In genomic region chr13:112845511-112846144, GRCh38 we compare ENCODE assay signal across 24 cellular contexts.
"Had no signal": no experiment of that assay in that cellular context is flagged by ENCODE, and none has a peak within 500 bp of the region (broad histone marks: within the 10 kb centered on the region; RNA-seq: fewer than 3 reads in every experiment).

No MANE protein-coding gene starts in this region.

- FAIRE-seq: endometrium, frontal cortex, kidney had no signal

- H3K9me3 Mint-ChIP-seq: effector memory CD8-positive, alpha-beta T cell; stimulated activated naive CD8-positive, alpha-beta T cell treated with anti-CD3 and anti-CD28 coated beads, Interleukin-15, amount 100 ng/mL, for 72 hours had no signal

- H3K27ac Mint-ChIP-seq: effector memory CD8-positive, alpha-beta T cell; naive thymus-derived CD4-positive, alpha-beta T cell; stimulated activated naive CD8-positive, alpha-beta T cell treated with anti-CD3 and anti-CD28 coated beads, Interleukin-15, amount 100 ng/mL, for 72 hours had no signal

- H3K9me3 ChIP-seq: prostate gland, suprapubic skin, transverse colon, upper lobe of right lung, vagina had no signal

- H3K27ac ChIP-seq: prostate gland, skin epidermis, suprapubic skin, transverse colon, upper lobe of right lung, vagina had no signal

- DNase-seq: cortex of kidney; effector memory CD8-positive, alpha-beta T cell; kidney; mesenchymal stem cell; midbrain; naive thymus-derived CD4-positive, alpha-beta T cell; nucleus accumbens; right cardiac atrium; stimulated activated CD4-positive, alpha-beta T cell treated with anti-CD3 and anti-CD28 coated beads, Interleukin-12 subunit alpha, Interleukin-12 subunit beta, amount 100 ng/mL, for 4 hours; stimulated activated CD4-positive, alpha-beta T cell treated with anti-CD3 and anti-CD28 coated beads, Interleukin-1b, Interleukin-23, amount 100 ng/mL, for 48 hours; stimulated activated CD4-positive, alpha-beta T cell treated with anti-CD3 and anti-CD28 coated beads, Interleukin-4, amount 100 ng/mL, for 1 hour; stimulated activated CD8-positive, alpha-beta memory T cell treated with anti-CD3 and anti-CD28 coated beads, Interleukin-4, amount 100 ng/mL, for 48 hours; stimulated activated naive CD4-positive, alpha-beta T cell; stimulated activated naive CD8-positive, alpha-beta T cell treated with anti-CD3 and anti-CD28 coated beads, Interleukin-15, amount 100 ng/mL, for 72 hours; transverse colon; upper lobe of right lung had no signal

- ATAC-seq: effector memory CD8-positive, alpha-beta T cell; left lobe of liver; naive thymus-derived CD4-positive, alpha-beta T cell; right cardiac atrium; stimulated activated naive CD8-positive, alpha-beta T cell treated with anti-CD3 and anti-CD28 coated beads, Interleukin-15, amount 100 ng/mL, for 72 hours; upper lobe of right lung had no signal

- H3K27me3 ChIP-seq: suprapubic skin, transverse colon, upper lobe of right lung, vagina had no signal

- H3K4me3 ChIP-seq: prostate gland, skin epidermis, suprapubic skin, transverse colon, upper lobe of right lung, vagina had no signal

- H3K4me3 Mint-ChIP-seq: effector memory CD8-positive, alpha-beta T cell; naive thymus-derived CD4-positive, alpha-beta T cell; nephron; stimulated activated naive CD8-positive, alpha-beta T cell treated with anti-CD3 and anti-CD28 coated beads, Interleukin-15, amount 100 ng/mL, for 72 hours had no signal

- H3K4me1 ChIP-seq: prostate gland, suprapubic skin, transverse colon, vagina had no signal

- H3K27me3 Mint-ChIP-seq: effector memory CD8-positive, alpha-beta T cell; naive thymus-derived CD4-positive, alpha-beta T cell; stimulated activated naive CD8-positive, alpha-beta T cell treated with anti-CD3 and anti-CD28 coated beads, Interleukin-15, amount 100 ng/mL, for 72 hours had no signal

- H3K36me3 ChIP-seq: prostate gland, transverse colon, vagina had no signal
